In the genomic region with DNA sequence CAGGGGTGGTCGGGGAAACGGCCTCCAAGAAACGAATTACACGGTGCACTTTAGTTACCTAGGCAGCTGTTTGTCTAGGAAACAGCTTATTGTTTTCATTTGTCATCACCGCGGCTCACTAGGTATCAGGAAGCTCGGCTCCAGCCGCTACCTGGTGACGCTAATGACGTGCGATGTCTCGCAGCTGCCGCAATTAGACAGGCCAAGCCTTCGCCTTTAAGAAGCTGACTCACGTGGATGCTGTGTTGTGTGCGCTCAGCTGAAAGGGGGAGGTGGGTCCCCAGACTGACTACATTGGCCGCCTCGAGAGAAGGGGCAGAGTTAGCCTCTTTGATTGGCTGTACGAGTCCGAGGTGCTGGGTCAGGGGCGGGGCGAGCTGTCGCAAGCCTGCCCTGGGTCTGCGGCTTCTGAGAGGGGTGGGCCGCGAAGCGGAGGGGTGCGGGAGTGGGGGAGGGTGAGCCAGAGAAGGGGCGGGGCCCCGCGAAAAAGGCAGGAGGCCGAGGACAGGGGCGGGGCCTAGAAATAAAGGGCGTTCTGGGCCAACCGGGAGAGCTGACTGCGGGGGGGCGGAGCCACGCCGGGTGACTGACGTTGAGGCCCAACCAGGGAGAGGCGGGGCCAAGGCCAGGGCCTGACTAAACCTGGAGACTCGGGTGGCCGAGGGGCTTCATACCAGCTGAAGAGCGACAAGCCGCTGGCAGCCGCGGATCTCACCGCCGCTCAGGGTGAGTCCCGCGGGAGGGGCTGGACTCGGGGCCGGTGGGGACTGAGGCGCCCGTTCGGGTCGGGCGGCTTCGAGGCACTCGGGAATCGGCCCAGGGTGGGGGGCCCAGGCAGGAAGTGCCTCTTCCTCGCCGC, we compare ENCODE assay signal across 1 cellular context.
TF ChIP-seq lines count a peak whose summit lies in the region.

A gene (plus strand): TSS at position 671 of the 859 bp plus-strand sequence. CDS start 9,645 bp downstream, outside the sequence.

TF ChIP-seq in K562, 482 proteins besides CTCF, POLR2A, EP300 and RAD21 (continued from another document and continues in another):
- TF ChIP-seq, protein P1, sequence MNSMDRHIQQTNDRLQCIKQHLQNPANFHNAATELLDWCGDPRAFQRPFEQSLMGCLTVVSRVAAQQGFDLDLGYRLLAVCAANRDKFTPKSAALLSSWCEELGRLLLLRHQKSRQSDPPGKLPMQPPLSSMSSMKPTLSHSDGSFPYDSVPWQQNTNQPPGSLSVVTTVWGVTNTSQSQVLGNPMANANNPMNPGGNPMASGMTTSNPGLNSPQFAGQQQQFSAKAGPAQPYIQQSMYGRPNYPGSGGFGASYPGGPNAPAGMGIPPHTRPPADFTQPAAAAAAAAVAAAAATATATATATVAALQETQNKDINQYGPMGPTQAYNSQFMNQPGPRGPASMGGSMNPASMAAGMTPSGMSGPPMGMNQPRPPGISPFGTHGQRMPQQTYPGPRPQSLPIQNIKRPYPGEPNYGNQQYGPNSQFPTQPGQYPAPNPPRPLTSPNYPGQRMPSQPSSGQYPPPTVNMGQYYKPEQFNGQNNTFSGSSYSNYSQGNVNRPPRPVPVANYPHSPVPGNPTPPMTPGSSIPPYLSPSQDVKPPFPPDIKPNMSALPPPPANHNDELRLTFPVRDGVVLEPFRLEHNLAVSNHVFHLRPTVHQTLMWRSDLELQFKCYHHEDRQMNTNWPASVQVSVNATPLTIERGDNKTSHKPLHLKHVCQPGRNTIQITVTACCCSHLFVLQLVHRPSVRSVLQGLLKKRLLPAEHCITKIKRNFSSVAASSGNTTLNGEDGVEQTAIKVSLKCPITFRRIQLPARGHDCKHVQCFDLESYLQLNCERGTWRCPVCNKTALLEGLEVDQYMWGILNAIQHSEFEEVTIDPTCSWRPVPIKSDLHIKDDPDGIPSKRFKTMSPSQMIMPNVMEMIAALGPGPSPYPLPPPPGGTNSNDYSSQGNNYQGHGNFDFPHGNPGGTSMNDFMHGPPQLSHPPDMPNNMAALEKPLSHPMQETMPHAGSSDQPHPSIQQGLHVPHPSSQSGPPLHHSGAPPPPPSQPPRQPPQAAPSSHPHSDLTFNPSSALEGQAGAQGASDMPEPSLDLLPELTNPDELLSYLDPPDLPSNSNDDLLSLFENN (IDR thresholded peaks at IDR 0.05; ENCODE audit: low read depth in 2 of 2, low read length in 2 of 2): peak in 1 of 2 experiments; percentile 44; a peak in 1 of 4 replicates
- TF ChIP-seq ETV5 (CRISPR knock-in tag; IDR thresholded peaks at IDR 0.05; ENCODE audit: low read depth) (no peak), EP400 (IDR thresholded peaks at IDR 0.05) (no peak), MEF2D (tag; conservative IDR thresholded peaks at IDR 0.05; ENCODE audit: low read depth) (no peak), C11orf30 (IDR thresholded peaks at IDR 0.05; ENCODE audit: low read depth) (peak; percentile 86), TGIF2 (CRISPR knock-in tag; IDR thresholded peaks at IDR 0.05) (no peak), ETS2 (tag; IDR thresholded peaks at IDR 0.05; ENCODE audit: borderline replicate concordance, poor library complexity, severe bottlenecking) (no peak), POLR3G (IDR thresholded peaks at IDR 0.05; ENCODE audit: extremely low read depth, insufficient read length, insufficient replicate concordance) (no peak), GABPB1 (CRISPR knock-in tag; IDR thresholded peaks at IDR 0.05) (peak; percentile 47; the same call in 1 of the 2 replicates), SP2 (IDR thresholded peaks at IDR 0.05; ENCODE audit: extremely low read depth, low read depth, low read length, poor library complexity, severe bottlenecking) (peak; percentile 50), FOXK2 (conservative IDR thresholded peaks at IDR 0.05 in 1 of 2, IDR thresholded peaks at IDR 0.05 in 1 of 2; ENCODE audit: low read depth in 2 of 2) (peak; percentile 97 to 98), HNRNPLL (IDR thresholded peaks at IDR 0.05; ENCODE audit: low read depth, low read length, poor library complexity, severe bottlenecking) (peak; percentile 76), MTF1 (CRISPR knock-in tag; IDR thresholded peaks at IDR 0.05; ENCODE audit: borderline replicate concordance) (no peak), RBM22 (IDR thresholded peaks at IDR 0.05; ENCODE audit: low read depth, low read length, poor library complexity, severe bottlenecking) (no peak), PHF21A (IDR thresholded peaks at IDR 0.05; ENCODE audit: borderline replicate concordance, low read depth) (no peak), PHB2 (IDR thresholded peaks at IDR 0.05; ENCODE audit: low read depth) (no peak), POU5F1 (IDR thresholded peaks at IDR 0.05; ENCODE audit: borderline replicate concordance, low read depth, low read length, partially characterized antibody) (no peak), NFE2 (IDR thresholded peaks at IDR 0.05; ENCODE audit: low read depth) (peak; percentile 80), NFXL1 (CRISPR knock-in tag; IDR thresholded peaks at IDR 0.05) (no peak), ZNF408 (CRISPR knock-in tag; IDR thresholded peaks at IDR 0.05; ENCODE audit: low read depth) (no peak), BRD9 (IDR thresholded peaks at IDR 0.05; ENCODE audit: low read depth, partially characterized antibody) (no peak), ZNF263 (CRISPR knock-in tag; IDR thresholded peaks at IDR 0.05; ENCODE audit: borderline replicate concordance) (peak; percentile 31; the same call in 1 of the 2 replicates), RB1 (IDR thresholded peaks at IDR 0.05; ENCODE audit: low read depth) (0 out of 2 replicates have a peak, but pooled peaks have one; percentile 16), CBX1 (IDR thresholded peaks at IDR 0.05; ENCODE audit: low read depth) (no peak), SRSF1 (IDR thresholded peaks at IDR 0.05; ENCODE audit: low read depth, low read length) (no peak), FOS (IDR thresholded peaks at IDR 0.05; ENCODE audit: extremely low read depth, insufficient read length) (peak; percentile 75), CSDE1 (IDR thresholded peaks at IDR 0.05) (no peak), NFRKB (IDR thresholded peaks at IDR 0.05; ENCODE audit: low read depth) (no peak), ZNF140 (CRISPR knock-in tag; IDR thresholded peaks at IDR 0.05) (no peak), NCOA2 (IDR thresholded peaks at IDR 0.05; ENCODE audit: partially characterized antibody in 2 of 2) (no peak), BRD4 (IDR thresholded peaks at IDR 0.05) (no peak), HLTF (IDR thresholded peaks at IDR 0.05) (no peak), SOX6 (IDR thresholded peaks at IDR 0.05) (peak; percentile 63; the same call in 1 of the 2 replicates), CCNT2 (IDR thresholded peaks at IDR 0.05; ENCODE audit: borderline replicate concordance, extremely low read depth, insufficient read length, low read depth, low read length) (peak; percentile 29), ARHGAP35 (IDR thresholded peaks at IDR 0.05; ENCODE audit: partially characterized antibody) (no peak), TAF9B (IDR thresholded peaks at IDR 0.05; ENCODE audit: partially characterized antibody) (peak; percentile 85)
- TF ChIP-seq, protein P2, sequence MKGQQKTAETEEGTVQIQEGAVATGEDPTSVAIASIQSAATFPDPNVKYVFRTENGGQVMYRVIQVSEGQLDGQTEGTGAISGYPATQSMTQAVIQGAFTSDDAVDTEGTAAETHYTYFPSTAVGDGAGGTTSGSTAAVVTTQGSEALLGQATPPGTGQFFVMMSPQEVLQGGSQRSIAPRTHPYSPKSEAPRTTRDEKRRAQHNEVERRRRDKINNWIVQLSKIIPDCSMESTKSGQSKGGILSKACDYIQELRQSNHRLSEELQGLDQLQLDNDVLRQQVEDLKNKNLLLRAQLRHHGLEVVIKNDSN (CRISPR knock-in tag; IDR thresholded peaks at IDR 0.05): peak; percentile 69
- TF ChIP-seq, protein P3, sequence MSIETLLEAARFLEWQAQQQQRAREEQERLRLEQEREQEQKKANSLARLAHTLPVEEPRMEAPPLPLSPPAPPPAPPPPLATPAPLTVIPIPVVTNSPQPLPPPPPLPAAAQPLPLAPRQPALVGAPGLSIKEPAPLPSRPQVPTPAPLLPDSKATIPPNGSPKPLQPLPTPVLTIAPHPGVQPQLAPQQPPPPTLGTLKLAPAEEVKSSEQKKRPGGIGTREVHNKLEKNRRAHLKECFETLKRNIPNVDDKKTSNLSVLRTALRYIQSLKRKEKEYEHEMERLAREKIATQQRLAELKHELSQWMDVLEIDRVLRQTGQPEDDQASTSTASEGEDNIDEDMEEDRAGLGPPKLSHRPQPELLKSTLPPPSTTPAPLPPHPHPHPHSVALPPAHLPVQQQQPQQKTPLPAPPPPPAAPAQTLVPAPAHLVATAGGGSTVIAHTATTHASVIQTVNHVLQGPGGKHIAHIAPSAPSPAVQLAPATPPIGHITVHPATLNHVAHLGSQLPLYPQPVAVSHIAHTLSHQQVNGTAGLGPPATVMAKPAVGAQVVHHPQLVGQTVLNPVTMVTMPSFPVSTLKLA (conservative IDR thresholded peaks at IDR 0.05): peak; percentile 99 to 100
- TF ChIP-seq, protein P4, sequence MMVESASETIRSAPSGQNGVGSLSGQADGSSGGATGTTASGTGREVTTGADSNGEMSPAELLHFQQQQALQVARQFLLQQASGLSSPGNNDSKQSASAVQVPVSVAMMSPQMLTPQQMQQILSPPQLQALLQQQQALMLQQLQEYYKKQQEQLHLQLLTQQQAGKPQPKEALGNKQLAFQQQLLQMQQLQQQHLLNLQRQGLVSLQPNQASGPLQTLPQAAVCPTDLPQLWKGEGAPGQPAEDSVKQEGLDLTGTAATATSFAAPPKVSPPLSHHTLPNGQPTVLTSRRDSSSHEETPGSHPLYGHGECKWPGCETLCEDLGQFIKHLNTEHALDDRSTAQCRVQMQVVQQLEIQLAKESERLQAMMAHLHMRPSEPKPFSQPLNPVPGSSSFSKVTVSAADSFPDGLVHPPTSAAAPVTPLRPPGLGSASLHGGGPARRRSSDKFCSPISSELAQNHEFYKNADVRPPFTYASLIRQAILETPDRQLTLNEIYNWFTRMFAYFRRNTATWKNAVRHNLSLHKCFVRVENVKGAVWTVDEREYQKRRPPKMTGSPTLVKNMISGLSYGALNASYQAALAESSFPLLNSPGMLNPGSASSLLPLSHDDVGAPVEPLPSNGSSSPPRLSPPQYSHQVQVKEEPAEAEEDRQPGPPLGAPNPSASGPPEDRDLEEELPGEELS (CRISPR knock-in tag; IDR thresholded peaks at IDR 0.05; ENCODE audit: borderline replicate concordance): no peak; the same call in 1 of the 2 replicates
- TF ChIP-seq, protein P5, sequence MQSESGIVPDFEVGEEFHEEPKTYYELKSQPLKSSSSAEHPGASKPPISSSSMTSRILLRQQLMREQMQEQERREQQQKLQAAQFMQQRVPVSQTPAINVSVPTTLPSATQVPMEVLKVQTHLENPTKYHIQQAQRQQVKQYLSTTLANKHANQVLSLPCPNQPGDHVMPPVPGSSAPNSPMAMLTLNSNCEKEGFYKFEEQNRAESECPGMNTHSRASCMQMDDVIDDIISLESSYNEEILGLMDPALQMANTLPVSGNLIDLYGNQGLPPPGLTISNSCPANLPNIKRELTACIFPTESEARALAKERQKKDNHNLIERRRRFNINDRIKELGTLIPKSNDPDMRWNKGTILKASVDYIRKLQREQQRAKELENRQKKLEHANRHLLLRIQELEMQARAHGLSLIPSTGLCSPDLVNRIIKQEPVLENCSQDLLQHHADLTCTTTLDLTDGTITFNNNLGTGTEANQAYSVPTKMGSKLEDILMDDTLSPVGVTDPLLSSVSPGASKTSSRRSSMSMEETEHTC (IDR thresholded peaks at IDR 0.05): peak; percentile 32; the same call in 1 of the 2 replicates
- TF ChIP-seq, protein P6, sequence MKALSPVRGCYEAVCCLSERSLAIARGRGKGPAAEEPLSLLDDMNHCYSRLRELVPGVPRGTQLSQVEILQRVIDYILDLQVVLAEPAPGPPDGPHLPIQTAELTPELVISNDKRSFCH (CRISPR knock-in tag; IDR thresholded peaks at IDR 0.05): no peak
- TF ChIP-seq, protein P6 (tag; IDR thresholded peaks at IDR 0.05): no peak
- TF ChIP-seq, protein P7, sequence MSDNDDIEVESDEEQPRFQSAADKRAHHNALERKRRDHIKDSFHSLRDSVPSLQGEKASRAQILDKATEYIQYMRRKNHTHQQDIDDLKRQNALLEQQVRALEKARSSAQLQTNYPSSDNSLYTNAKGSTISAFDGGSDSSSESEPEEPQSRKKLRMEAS (CRISPR knock-in tag; IDR thresholded peaks at IDR 0.05): peak; percentile 84
- TF ChIP-seq, protein P8, sequence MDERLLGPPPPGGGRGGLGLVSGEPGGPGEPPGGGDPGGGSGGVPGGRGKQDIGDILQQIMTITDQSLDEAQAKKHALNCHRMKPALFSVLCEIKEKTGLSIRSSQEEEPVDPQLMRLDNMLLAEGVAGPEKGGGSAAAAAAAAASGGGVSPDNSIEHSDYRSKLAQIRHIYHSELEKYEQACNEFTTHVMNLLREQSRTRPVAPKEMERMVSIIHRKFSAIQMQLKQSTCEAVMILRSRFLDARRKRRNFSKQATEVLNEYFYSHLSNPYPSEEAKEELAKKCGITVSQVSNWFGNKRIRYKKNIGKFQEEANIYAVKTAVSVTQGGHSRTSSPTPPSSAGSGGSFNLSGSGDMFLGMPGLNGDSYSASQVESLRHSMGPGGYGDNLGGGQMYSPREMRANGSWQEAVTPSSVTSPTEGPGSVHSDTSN (CRISPR knock-in tag; IDR thresholded peaks at IDR 0.05; ENCODE audit: low read depth): peak; percentile 60; the same call in 1 of the 2 replicates
- TF ChIP-seq, protein P8 (tag; conservative IDR thresholded peaks at IDR 0.05; ENCODE audit: low read depth): peak; percentile 82
- TF ChIP-seq, protein P9, sequence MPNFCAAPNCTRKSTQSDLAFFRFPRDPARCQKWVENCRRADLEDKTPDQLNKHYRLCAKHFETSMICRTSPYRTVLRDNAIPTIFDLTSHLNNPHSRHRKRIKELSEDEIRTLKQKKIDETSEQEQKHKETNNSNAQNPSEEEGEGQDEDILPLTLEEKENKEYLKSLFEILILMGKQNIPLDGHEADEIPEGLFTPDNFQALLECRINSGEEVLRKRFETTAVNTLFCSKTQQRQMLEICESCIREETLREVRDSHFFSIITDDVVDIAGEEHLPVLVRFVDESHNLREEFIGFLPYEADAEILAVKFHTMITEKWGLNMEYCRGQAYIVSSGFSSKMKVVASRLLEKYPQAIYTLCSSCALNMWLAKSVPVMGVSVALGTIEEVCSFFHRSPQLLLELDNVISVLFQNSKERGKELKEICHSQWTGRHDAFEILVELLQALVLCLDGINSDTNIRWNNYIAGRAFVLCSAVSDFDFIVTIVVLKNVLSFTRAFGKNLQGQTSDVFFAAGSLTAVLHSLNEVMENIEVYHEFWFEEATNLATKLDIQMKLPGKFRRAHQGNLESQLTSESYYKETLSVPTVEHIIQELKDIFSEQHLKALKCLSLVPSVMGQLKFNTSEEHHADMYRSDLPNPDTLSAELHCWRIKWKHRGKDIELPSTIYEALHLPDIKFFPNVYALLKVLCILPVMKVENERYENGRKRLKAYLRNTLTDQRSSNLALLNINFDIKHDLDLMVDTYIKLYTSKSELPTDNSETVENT (CRISPR knock-in tag; IDR thresholded peaks at IDR 0.05): no peak
